7 cellular contexts compared by ENCODE assay signal in genomic region chr11:130634981-130635473, GRCh38.
DNase-seq lines count a peak whose midpoint lies in the region; ATAC-seq and TF ChIP-seq lines count a peak whose summit lies in the region.

No MANE protein-coding gene starts in this region.

- DNase-seq in H4 (ENCODE audit: low spot score) = peak; percentile 54
- peak; percentile 29 for DNase-seq in NCI-H345 (lab: John Stamatoyannopoulos, UW)
- peak; percentile 77 for DNase-seq in dermis blood vessel endothelial cell
- DNase-seq in psoas muscle = peak in 1 of 2 donors; percentile 35
- no peak for DNase-seq in omental fat pad (ENCODE audit: low spot score)

- no peak for TF ChIP-seq CTCF in psoas muscle (IDR thresholded peaks at IDR 0.05)
- no peak for TF ChIP-seq CTCF in omental fat pad (IDR thresholded peaks at IDR 0.05)

- no peak overlapping the region for H3K4me3 ChIP-seq in psoas muscle

- ATAC-seq in psoas muscle (peak; percentile 57 to 63 (median 60)), GM19467 (IDR thresholded peaks at IDR 0.05; ENCODE audit: unreplicated experiment) (no peak), omental fat pad (ENCODE audit: low FRiP score) (no peak), HG02852 (IDR thresholded peaks at IDR 0.05; ENCODE audit: unreplicated experiment) (no peak)

- no peaks in the 10 kb centered on the region for H3K9me3 ChIP-seq in psoas muscle

- H3K4me1 ChIP-seq in psoas muscle = peaks cover 7% of the 10 kb centered on the region

- no peaks in the 10 kb centered on the region for H3K27me3 ChIP-seq in psoas muscle (ENCODE audit: insufficient read depth in 3 of 3, low read length in 2 of 3)

- WGBS in psoas muscle, 3 donors = 33 to 39% (median 37%) methylated on average over 10 of the region's 10 CpGs

- intact Hi-C loops in psoas muscle (cut with DNase I) = no loop called here

- no peak overlapping the region for H3K27ac ChIP-seq in psoas muscle

- no peaks in the 10 kb centered on the region for H3K36me3 ChIP-seq in psoas muscle (ENCODE audit: insufficient read depth in 1 of 2, low read depth in 1 of 2)

Comparison
In these comparisons a context has a peak if more than half of its experiments do, and no peak if none do; other contexts are left out.
1. ATAC-seq: peak in psoas muscle (4 of 4); none in GM19467 (single experiment), omental fat pad (single experiment) and HG02852 (single experiment).